Comparison of ENCODE assay signal across 2 cellular contexts in the genomic region with DNA sequence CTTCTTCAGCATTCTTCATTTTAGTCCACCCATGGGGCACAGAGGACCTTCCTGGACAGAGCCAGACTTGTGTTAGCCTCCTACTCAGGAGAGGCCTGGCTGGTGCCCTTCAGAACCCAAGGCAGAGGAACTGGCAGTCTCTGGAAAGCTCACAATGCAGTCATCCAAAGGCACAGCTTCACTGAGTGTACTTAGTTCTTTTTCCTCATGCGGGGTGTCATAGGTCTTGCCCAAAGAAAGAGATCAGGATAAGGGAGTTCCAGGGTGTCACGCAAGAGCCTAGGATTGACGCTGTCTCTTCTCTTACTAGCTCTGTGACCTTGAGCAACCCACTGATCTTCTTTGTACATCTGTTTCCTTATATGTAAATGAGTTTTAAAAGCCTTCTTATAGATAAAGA.
A peak's percentile ranks its signal among the peaks of the same experiment; 100 is the strongest.
TF ChIP-seq lines count a peak whose summit lies in the region.

No MANE protein-coding gene starts in this region.

TF ChIP-seq in SK-N-SH, 30 proteins besides CTCF, POLR2A, EP300 and RAD21 (continued from another document):
- TF ChIP-seq, protein P1, sequence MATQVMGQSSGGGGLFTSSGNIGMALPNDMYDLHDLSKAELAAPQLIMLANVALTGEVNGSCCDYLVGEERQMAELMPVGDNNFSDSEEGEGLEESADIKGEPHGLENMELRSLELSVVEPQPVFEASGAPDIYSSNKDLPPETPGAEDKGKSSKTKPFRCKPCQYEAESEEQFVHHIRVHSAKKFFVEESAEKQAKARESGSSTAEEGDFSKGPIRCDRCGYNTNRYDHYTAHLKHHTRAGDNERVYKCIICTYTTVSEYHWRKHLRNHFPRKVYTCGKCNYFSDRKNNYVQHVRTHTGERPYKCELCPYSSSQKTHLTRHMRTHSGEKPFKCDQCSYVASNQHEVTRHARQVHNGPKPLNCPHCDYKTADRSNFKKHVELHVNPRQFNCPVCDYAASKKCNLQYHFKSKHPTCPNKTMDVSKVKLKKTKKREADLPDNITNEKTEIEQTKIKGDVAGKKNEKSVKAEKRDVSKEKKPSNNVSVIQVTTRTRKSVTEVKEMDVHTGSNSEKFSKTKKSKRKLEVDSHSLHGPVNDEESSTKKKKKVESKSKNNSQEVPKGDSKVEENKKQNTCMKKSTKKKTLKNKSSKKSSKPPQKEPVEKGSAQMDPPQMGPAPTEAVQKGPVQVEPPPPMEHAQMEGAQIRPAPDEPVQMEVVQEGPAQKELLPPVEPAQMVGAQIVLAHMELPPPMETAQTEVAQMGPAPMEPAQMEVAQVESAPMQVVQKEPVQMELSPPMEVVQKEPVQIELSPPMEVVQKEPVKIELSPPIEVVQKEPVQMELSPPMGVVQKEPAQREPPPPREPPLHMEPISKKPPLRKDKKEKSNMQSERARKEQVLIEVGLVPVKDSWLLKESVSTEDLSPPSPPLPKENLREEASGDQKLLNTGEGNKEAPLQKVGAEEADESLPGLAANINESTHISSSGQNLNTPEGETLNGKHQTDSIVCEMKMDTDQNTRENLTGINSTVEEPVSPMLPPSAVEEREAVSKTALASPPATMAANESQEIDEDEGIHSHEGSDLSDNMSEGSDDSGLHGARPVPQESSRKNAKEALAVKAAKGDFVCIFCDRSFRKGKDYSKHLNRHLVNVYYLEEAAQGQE (IDR thresholded peaks at IDR 0.05; ENCODE audit: low read depth, low read length): peak; percentile 49; the same call in 1 of the 2 replicates
- no peak for TF ChIP-seq MXI1 (IDR thresholded peaks at IDR 0.05; ENCODE audit: low read depth, low read length)

TF ChIP-seq in SK-N-SH treated with all-trans-retinoic acid at 6 μM for 48 hours, 23 proteins besides CTCF, POLR2A, EP300 and RAD21 (continued from another document):
- TF ChIP-seq, protein P2, sequence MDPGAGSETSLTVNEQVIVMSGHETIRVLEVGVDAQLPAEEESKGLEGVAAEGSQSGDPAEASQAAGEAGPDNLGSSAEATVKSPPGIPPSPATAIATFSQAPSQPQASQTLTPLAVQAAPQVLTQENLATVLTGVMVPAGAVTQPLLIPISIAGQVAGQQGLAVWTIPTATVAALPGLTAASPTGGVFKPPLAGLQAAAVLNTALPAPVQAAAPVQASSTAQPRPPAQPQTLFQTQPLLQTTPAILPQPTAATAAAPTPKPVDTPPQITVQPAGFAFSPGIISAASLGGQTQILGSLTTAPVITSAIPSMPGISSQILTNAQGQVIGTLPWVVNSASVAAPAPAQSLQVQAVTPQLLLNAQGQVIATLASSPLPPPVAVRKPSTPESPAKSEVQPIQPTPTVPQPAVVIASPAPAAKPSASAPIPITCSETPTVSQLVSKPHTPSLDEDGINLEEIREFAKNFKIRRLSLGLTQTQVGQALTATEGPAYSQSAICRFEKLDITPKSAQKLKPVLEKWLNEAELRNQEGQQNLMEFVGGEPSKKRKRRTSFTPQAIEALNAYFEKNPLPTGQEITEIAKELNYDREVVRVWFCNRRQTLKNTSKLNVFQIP (CRISPR knock-in tag; IDR thresholded peaks at IDR 0.05; ENCODE audit: borderline replicate concordance, low read depth): no peak
- TF ChIP-seq OSR1 (CRISPR knock-in tag; IDR thresholded peaks at IDR 0.05) (no peak), TOX (CRISPR knock-in tag; IDR thresholded peaks at IDR 0.05; ENCODE audit: borderline replicate concordance) (no peak), ISL1 (CRISPR knock-in tag; IDR thresholded peaks at IDR 0.05) (no peak)
- TF ChIP-seq, protein P3, sequence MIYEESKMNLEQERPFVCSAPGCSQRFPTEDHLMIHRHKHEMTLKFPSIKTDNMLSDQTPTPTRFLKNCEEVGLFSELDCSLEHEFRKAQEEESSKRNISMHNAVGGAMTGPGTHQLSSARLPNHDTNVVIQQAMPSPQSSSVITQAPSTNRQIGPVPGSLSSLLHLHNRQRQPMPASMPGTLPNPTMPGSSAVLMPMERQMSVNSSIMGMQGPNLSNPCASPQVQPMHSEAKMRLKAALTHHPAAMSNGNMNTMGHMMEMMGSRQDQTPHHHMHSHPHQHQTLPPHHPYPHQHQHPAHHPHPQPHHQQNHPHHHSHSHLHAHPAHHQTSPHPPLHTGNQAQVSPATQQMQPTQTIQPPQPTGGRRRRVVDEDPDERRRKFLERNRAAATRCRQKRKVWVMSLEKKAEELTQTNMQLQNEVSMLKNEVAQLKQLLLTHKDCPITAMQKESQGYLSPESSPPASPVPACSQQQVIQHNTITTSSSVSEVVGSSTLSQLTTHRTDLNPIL (CRISPR knock-in tag; IDR thresholded peaks at IDR 0.05; ENCODE audit: low read depth): no peak
- TF ChIP-seq, protein P4, sequence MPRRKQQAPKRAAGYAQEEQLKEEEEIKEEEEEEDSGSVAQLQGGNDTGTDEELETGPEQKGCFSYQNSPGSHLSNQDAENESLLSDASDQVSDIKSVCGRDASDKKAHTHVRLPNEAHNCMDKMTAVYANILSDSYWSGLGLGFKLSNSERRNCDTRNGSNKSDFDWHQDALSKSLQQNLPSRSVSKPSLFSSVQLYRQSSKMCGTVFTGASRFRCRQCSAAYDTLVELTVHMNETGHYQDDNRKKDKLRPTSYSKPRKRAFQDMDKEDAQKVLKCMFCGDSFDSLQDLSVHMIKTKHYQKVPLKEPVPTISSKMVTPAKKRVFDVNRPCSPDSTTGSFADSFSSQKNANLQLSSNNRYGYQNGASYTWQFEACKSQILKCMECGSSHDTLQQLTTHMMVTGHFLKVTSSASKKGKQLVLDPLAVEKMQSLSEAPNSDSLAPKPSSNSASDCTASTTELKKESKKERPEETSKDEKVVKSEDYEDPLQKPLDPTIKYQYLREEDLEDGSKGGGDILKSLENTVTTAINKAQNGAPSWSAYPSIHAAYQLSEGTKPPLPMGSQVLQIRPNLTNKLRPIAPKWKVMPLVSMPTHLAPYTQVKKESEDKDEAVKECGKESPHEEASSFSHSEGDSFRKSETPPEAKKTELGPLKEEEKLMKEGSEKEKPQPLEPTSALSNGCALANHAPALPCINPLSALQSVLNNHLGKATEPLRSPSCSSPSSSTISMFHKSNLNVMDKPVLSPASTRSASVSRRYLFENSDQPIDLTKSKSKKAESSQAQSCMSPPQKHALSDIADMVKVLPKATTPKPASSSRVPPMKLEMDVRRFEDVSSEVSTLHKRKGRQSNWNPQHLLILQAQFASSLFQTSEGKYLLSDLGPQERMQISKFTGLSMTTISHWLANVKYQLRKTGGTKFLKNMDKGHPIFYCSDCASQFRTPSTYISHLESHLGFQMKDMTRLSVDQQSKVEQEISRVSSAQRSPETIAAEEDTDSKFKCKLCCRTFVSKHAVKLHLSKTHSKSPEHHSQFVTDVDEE (CRISPR knock-in tag; IDR thresholded peaks at IDR 0.05): no peak
